ENCODE assay signal across 9 cellular contexts in the genomic region with DNA sequence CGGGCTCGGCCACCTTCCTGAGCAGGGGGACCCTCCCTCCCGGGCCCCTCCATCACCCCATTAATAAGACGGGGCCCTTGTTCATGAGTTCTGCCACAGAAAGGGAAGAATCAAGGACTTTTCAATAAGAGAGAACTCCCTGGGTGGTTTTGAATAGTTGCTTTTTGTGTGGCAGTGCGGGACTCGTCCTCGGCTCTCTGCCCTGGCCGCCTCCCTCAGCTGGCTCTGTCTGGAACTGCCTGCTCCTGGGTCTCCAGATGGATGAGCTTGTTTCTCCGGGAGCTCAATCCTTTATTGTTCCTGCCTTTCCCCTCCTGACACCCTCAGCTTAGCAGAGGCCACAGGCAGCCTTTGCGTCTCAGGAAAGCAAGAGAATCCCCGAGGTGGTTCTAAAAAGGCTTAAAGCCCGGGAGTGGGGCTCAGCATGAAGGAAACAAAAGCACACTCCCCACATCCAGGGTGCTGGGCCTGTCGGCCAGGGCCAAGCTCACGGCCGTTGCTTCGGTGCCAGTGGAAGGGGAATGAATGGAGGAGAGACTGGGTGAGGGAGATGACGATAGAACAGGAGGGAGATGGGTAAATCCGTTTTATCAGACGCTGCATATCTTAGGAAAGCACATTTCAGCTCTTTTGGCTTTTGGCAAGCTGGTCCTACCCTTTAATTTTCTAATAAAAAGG.
DNase-seq lines count a peak whose midpoint lies in the region; ATAC-seq and TF ChIP-seq lines count a peak whose summit lies in the region.
"Had no signal": no experiment of that assay in that cellular context is flagged by ENCODE, and none has a peak within 500 bp of the region (broad histone marks: within the 10 kb centered on the region; RNA-seq: fewer than 3 reads in every experiment).

No MANE protein-coding gene starts in this region.

- intact Hi-C loops in naive thymus-derived CD4-positive, alpha-beta T cell (cut with micrococcal nuclease): loop anchor here in 1 of 2 donors (1.0 to 5.0 kb wide), 2 partner anchors 11 to 41 kb away; no protein-coding TSS in a partner anchor

- no peaks in the 10 kb centered on the region for H3K36me3 Mint-ChIP-seq in naive thymus-derived CD4-positive, alpha-beta T cell
- no peaks in the 10 kb centered on the region for H3K36me3 Mint-ChIP-seq in effector memory CD8-positive, alpha-beta T cell (ENCODE audit: insufficient read depth)

- H3K36me3 ChIP-seq in naive thymus-derived CD4-positive, alpha-beta T cell (ENCODE audit: control insufficient read depth in 2 of 3, insufficient read depth in 3 of 3, low read length in 3 of 3): no peaks in the 10 kb centered on the region
- H3K36me3 ChIP-seq: neutrophil had no signal

- H3K27me3 ChIP-seq in AG04450 (ENCODE audit: control insufficient read depth, insufficient read depth, low read length): no peaks in the 10 kb centered on the region
- H3K27me3 ChIP-seq in naive thymus-derived CD4-positive, alpha-beta T cell (ENCODE audit: control insufficient read depth in 2 of 2, insufficient read depth in 2 of 2, low read length in 2 of 2): no peaks in the 10 kb centered on the region
- H3K27me3 ChIP-seq: neutrophil had no signal

- H3K4me3 Mint-ChIP-seq in naive thymus-derived CD4-positive, alpha-beta T cell: peak overlapping the region in 6 of 10 donors; percentile 66 to 86 (median 82)
- no peak overlapping the region for H3K4me3 Mint-ChIP-seq in effector memory CD8-positive, alpha-beta T cell

- H3K4me1 Mint-ChIP-seq in naive thymus-derived CD4-positive, alpha-beta T cell: peaks cover 13 to 39% (median 32%) of the 10 kb centered on the region in 7 donors
- H3K4me1 Mint-ChIP-seq in effector memory CD8-positive, alpha-beta T cell (ENCODE audit: low read depth in 2 of 2): peaks cover 14 to 16% of the 10 kb centered on the region in 2 donors

- H3K4me3 ChIP-seq in AG04450 (ENCODE audit: low read depth, low read length) (no peak overlapping the region), epithelial cell of esophagus (ENCODE audit: low read length) (peak overlapping the region; percentile 10)
- no peak overlapping the region for H3K4me3 ChIP-seq in naive thymus-derived CD4-positive, alpha-beta T cell (ENCODE audit: low read length)

- peak overlapping the region in 7 of 9 donors; percentile 47 to 95 (median 91) for H3K27ac Mint-ChIP-seq in naive thymus-derived CD4-positive, alpha-beta T cell
- peak overlapping the region in 1 of 2 donors; percentile 74 for H3K27ac Mint-ChIP-seq in effector memory CD8-positive, alpha-beta T cell

- peak overlapping the region; percentile 47 for H3K27ac ChIP-seq in AG04450 (ENCODE audit: low read depth, low read length)
- H3K27ac ChIP-seq in naive thymus-derived CD4-positive, alpha-beta T cell (ENCODE audit: low read depth, low read length): peak overlapping the region; percentile 48
- H3K27ac ChIP-seq: neutrophil had no signal

- POLR2A ChIA-PET in AG04450 (lab: Yijun Ruan, JAX): interaction anchor here (0.9 kb wide), 1 partner anchor 18 kb away, joined by 4 read pairs; no protein-coding TSS in a partner anchor
- POLR2A ChIA-PET in naive thymus-derived CD4-positive, alpha-beta T cell (lab: Charles Lee): interaction anchor here (0.9 to 1.3 kb wide), 4 partner anchors 8 to 108 kb away, joined by 4 to 9 read pairs (median 4); no protein-coding TSS in a partner anchor

- no peak for ATAC-seq in naive thymus-derived CD4-positive, alpha-beta T cell
- ATAC-seq in GM21515 (IDR thresholded peaks at IDR 0.05; ENCODE audit: unreplicated experiment) (no peak), HG02798 (IDR thresholded peaks at IDR 0.05; ENCODE audit: poor library complexity, unreplicated experiment) (no peak), GM21423 (IDR thresholded peaks at IDR 0.05; ENCODE audit: unreplicated experiment) (no peak)
- ATAC-seq in effector memory CD8-positive, alpha-beta T cell (replicated peaks): no peak

- TF ChIP-seq CTCF in AG04450 (IDR thresholded peaks at IDR 0.05; ENCODE audit: low read depth, low read length) (peak; percentile 30; the same call in 1 of the 2 replicates), epithelial cell of esophagus (IDR thresholded peaks at IDR 0.05; ENCODE audit: insufficient read depth, low read depth, low read length, missing control alignments) (peak; percentile 40)

- H3K27me3 Mint-ChIP-seq in naive thymus-derived CD4-positive, alpha-beta T cell: peaks cover 0 to 5% (median 0%) of the 10 kb centered on the region in 5 donors
- no peaks in the 10 kb centered on the region for H3K27me3 Mint-ChIP-seq in effector memory CD8-positive, alpha-beta T cell

- no peaks in the 10 kb centered on the region for H3K9me3 Mint-ChIP-seq in naive thymus-derived CD4-positive, alpha-beta T cell
- H3K9me3 Mint-ChIP-seq in effector memory CD8-positive, alpha-beta T cell: no peaks in the 10 kb centered on the region

- DNase-seq in AG04450 (ENCODE audit: low read depth, low spot score) (no peak), NCI-H2171 treated with DMSO at 0.1 percent for 48 hours (lab: John Stamatoyannopoulos, UW) (peak; percentile 69), epithelial cell of esophagus (ENCODE audit: low read depth) (no peak)
- DNase-seq in naive thymus-derived CD4-positive, alpha-beta T cell: no peak
- no peak for DNase-seq in effector memory CD8-positive, alpha-beta T cell

- no peaks in the 10 kb centered on the region for H3K9me3 ChIP-seq in AG04450 (ENCODE audit: control insufficient read depth, insufficient read depth, low read length)
- no peaks in the 10 kb centered on the region for H3K9me3 ChIP-seq in naive thymus-derived CD4-positive, alpha-beta T cell (ENCODE audit: control insufficient read depth in 2 of 3, low read length in 3 of 3)
- H3K9me3 ChIP-seq: neutrophil had no signal

- CTCF ChIA-PET in AG04450 (lab: Charles Lee): interaction anchor here (0.5 to 1.2 kb wide), 4 partner anchors 43 to 292 kb away, joined by 3 to 4 read pairs (median 4); no protein-coding TSS in a partner anchor
- CTCF ChIA-PET in naive thymus-derived CD4-positive, alpha-beta T cell (lab: Charles Lee): interaction anchor here (0.6 to 0.7 kb wide), 2 partner anchors 21 to 37 kb away, joined by 3 read pairs; no protein-coding TSS in a partner anchor

- peaks cover 0 to 12% of the 10 kb centered on the region in 2 donors for H3K4me1 ChIP-seq in naive thymus-derived CD4-positive, alpha-beta T cell (ENCODE audit: control insufficient read depth in 2 of 2, insufficient read depth in 2 of 2, low read length in 2 of 2)

Comparison
In these comparisons a context has a peak if more than half of its experiments do, and no peak if none do; other contexts are left out.
1. H3K4me3 Mint-ChIP-seq: peak in naive thymus-derived CD4-positive, alpha-beta T cell (6 of 10); none in effector memory CD8-positive, alpha-beta T cell (0 of 2).